In the genomic region with DNA sequence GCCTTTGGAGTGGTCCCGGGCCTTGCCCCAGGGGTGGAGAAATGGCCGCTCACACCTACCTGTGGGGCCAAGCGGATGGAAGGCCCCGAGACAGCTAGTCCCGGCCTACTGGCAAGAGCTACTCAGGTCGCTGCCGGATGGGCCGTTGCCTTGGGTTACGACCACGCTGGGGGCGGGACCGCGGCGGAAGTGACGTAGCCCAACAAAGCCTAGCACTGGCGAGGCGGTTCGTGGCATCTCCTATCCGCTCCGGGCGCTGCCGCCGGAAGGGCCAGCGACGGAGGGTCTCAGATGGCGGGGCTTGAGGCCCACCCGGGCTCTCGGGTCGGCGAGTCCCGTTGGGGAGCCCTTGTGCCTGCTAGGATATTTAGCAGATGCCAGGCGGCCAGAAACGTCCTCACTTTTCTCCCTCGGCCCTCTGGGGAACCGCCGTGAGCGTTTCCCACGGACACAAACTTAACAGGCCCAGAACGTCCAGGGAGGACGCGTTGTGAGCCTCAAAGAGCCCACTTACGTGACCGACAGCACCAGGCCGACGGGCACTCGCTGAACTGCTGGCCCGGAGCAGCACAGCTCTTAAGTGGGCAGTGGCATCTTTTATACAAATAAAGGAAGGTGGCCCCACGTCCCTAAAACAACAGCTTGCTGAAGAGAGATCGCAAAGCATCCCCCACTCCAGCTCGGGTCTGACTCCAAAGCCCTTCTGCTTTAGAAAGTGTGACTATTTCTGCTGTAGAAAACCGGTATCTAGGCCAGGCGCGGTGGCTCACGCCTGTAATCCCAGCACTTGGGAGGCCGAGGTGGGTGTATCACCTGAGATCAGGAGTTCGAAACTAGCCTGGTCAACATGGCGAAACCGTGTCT, we compare ENCODE assay signal across 8 cellular contexts. TPM values are rescaled to one million over a fixed set of nuclear protein-coding genes. Genes with fewer than 3 reads are reported as not detected.
DNase-seq lines count a peak whose midpoint lies in the region; ATAC-seq, FAIRE-seq and TF ChIP-seq lines count a peak whose summit lies in the region.

C16orf46 (minus strand) TSS at position 162 of the 864 bp plus-strand sequence. CDS start 13,283 bp downstream, outside the sequence.

- H3K4me1 Mint-ChIP-seq in Calu3 (ENCODE audit: low read depth, unreplicated experiment) = no peaks in the 10 kb centered on the region
- H3K4me1 Mint-ChIP-seq in endothelial cell (ENCODE audit: unreplicated experiment) = peaks cover 2% of the 10 kb centered on the region

- peaks cover 8% of the 10 kb centered on the region for H3K36me3 ChIP-seq in mesodermal cell (ENCODE audit: control insufficient read depth, insufficient read depth, low read length)

- H3K4me3 Mint-ChIP-seq in Calu3 (ENCODE audit: low read depth, unreplicated experiment) = no peak within 1 kb of the TSS
- H3K4me3 Mint-ChIP-seq in endothelial cell (ENCODE audit: unreplicated experiment) = no peak within 1 kb of the TSS

- H3K4me3 ChIP-seq in mesodermal cell (ENCODE audit: extremely low read depth, insufficient read depth, low read length, poor library complexity, severe bottlenecking) = peak within 1 kb of the TSS; percentile 64

- peak; percentile 100 for FAIRE-seq in HTR-8/SVneo (lab: Jason Lieb, UNC)

- H3K27ac Mint-ChIP-seq in Calu3 (ENCODE audit: unreplicated experiment) (no peak within 1 kb of the TSS), endothelial cell (ENCODE audit: unreplicated experiment) (no peak within 1 kb of the TSS)

- no peaks in the 10 kb centered on the region for H3K9me3 ChIP-seq in mesodermal cell (ENCODE audit: control insufficient read depth, low read length)

- peak within 1 kb of the TSS; percentile 98 for H3K27ac ChIP-seq in mesodermal cell (ENCODE audit: low read depth, low read length, severe bottlenecking)

- 17 to 21% methylated on average over 52 to 57 of the region's 58 CpGs for WGBS in mesodermal cell (ENCODE audit: insufficient coverage in 2 of 2), 2 experiments

- DNase-seq in Calu3 = peak; percentile 99
- DNase-seq in HTR-8/SVneo (ENCODE audit: insufficient read length, low spot score) = peak; percentile 98
- peak; percentile 89 for DNase-seq in NOMO-1 treated with DMSO at 0.1 percent for 48 hours (lab: John Stamatoyannopoulos, UW; ENCODE audit: unreplicated experiment)
- peak; percentile 83 for DNase-seq in activated CD8-positive, alpha-beta memory T cell treated with anti-CD3 and anti-CD28 coated beads, Interleukin-2, amount 50 U/mL, for 1 hour (ENCODE audit: extremely low read depth)
- peak; percentile 98 for DNase-seq in endothelial cell (ENCODE audit: low spot score)
- peak; percentile 98 for DNase-seq in stimulated activated CD8-positive, alpha-beta memory T cell treated with anti-CD3 and anti-CD28 coated beads, Interleukin-15, amount 100 ng/mL, for 1 hour (ENCODE audit: low read depth)

- intact Hi-C loops in Calu3 (cut with micrococcal nuclease; ENCODE audit: unreplicated experiment) = loop anchor here (5.0 kb wide), 1 partner anchor 65 kb away; no protein-coding TSS in a partner anchor

- CTCF ChIA-PET in Calu3 (lab: Charles Lee) = interaction anchor here (0.5 to 1.2 kb wide), 5 partner anchors 14 to 161 kb away, joined by 3 to 9 read pairs (median 3); partner anchors contain the start of genes ATMIN and BCO1

- H3K4me1 ChIP-seq in mesodermal cell (ENCODE audit: control insufficient read depth, insufficient read depth, low read length, poor library complexity, severe bottlenecking) = peaks cover 5% of the 10 kb centered on the region

- ATAC-seq in GM21390 (IDR thresholded peaks at IDR 0.05; ENCODE audit: unreplicated experiment) = peak; percentile 96

- H3K36me3 Mint-ChIP-seq in Calu3 (ENCODE audit: insufficient read depth, unreplicated experiment) = peaks cover 14% of the 10 kb centered on the region
- no peaks in the 10 kb centered on the region for H3K36me3 Mint-ChIP-seq in endothelial cell (ENCODE audit: low read depth, unreplicated experiment)

- no peak for TF ChIP-seq CTCF in Calu3 (IDR thresholded peaks at IDR 0.05; ENCODE audit: unreplicated experiment)
- no peak for TF ChIP-seq CTCF in endothelial cell (IDR thresholded peaks at IDR 0.05; ENCODE audit: unreplicated experiment)

- BruUV-seq in Calu3 (replicated peaks; lab: Mats Ljungman, UMichigan) = TSS peak; percentile 94

- H3K27me3 Mint-ChIP-seq in Calu3 (ENCODE audit: unreplicated experiment) (no peaks in the 10 kb centered on the region), endothelial cell (ENCODE audit: unreplicated experiment) (peaks cover 2% of the 10 kb centered on the region)

- H3K9me3 Mint-ChIP-seq in Calu3 (ENCODE audit: low read depth, unreplicated experiment) = no peaks in the 10 kb centered on the region
- no peaks in the 10 kb centered on the region for H3K9me3 Mint-ChIP-seq in endothelial cell (ENCODE audit: unreplicated experiment)

RNA-seq across cellular contexts. Expression of gene C16orf46, which starts in this region (rescaled TPM):
- total RNA-seq in Calu3 (2022) = 2.2 TPM in 1 of 2 replicates, not detected in the other
- 0.18 TPM for total RNA-seq in endothelial cell (ENCODE audit: unreplicated experiment)
- polyA plus RNA-seq in mesodermal cell (2013, experiment 1 of 2) = 0.88 TPM
- polyA plus RNA-seq in mesodermal cell (2013, experiment 2 of 2) = 0.40 TPM

Comparison
In these comparisons a context has a peak if more than half of its experiments do, and no peak if none do; other contexts are left out.
1. Peak in every context shown above with its lines: DNase-seq, ATAC-seq, H3K4me3 ChIP-seq and H3K27ac ChIP-seq.
2. Peak in DNase-seq in endothelial cell; RNA of the gene not detected or under 1 TPM.